Comparison of ENCODE assay signal across 1 cellular context in the genomic region with DNA sequence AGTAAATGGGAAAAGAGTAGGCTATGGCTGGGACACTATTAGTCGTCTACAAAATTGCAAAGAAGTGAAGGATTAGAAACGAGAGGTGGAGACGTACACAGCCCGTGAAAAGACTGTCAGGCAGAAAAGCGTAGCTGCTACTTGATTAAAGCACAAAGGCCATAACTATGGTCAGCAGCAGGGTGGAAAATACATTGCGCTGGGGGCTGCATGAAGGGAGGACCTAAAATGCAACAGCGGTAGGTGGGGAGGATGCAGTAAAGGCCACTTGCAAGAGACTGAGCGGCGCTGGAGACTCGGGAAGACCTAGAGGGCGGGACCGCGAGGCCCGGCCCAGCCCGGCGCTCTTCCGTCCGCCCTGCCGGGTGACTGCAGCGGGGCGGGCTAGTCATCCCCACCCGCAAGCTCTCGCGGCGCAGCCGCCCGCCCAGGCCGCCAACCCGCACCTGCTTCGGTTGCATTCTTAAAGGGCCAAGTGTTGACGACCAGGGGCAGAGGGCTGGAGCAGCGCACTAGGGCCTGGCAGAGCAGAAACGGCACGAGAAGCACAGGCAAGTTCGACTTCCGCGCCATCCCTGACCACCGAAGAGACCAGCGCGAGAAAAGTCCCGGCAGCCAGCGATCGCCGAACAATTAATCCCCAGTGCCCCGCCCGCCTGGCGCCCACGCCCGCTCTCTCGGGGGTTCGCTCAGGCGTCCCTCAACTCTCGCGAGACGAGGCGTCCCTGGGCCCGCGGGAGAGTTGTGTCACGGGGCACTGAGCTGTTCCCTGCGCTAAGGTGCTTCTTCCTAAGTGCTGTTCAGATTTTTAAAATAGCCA.
TF ChIP-seq lines count a peak whose summit lies in the region.

A gene (minus strand): TSS at position 635 of the 820 bp plus-strand sequence. CDS start 62 bp downstream, at position 573.

TF ChIP-seq in HepG2, 621 proteins besides CTCF, POLR2A, EP300 and RAD21 (continued from another document and continues in another):
- TF ChIP-seq, protein P1, sequence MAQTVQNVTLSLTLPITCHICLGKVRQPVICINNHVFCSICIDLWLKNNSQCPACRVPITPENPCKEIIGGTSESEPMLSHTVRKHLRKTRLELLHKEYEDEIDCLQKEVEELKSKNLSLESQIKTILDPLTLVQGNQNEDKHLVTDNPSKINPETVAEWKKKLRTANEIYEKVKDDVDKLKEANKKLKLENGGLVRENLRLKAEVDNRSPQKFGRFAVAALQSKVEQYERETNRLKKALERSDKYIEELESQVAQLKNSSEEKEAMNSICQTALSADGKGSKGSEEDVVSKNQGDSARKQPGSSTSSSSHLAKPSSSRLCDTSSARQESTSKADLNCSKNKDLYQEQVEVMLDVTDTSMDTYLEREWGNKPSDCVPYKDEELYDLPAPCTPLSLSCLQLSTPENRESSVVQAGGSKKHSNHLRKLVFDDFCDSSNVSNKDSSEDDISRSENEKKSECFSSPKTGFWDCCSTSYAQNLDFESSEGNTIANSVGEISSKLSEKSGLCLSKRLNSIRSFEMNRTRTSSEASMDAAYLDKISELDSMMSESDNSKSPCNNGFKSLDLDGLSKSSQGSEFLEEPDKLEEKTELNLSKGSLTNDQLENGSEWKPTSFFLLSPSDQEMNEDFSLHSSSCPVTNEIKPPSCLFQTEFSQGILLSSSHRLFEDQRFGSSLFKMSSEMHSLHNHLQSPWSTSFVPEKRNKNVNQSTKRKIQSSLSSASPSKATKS (CRISPR knock-in tag; IDR thresholded peaks at IDR 0.05): peak; percentile 74; the same call in 1 of the 2 replicates
- TF ChIP-seq MED13 (CRISPR knock-in tag; IDR thresholded peaks at IDR 0.05) (0 out of 2 replicates have a peak, but pooled peaks have one; percentile 47), PPARG (CRISPR knock-in tag; conservative IDR thresholded peaks at IDR 0.05) (no peak), ZNF709 (CRISPR knock-in tag; IDR thresholded peaks at IDR 0.05) (no peak), ZNF556 (CRISPR knock-in tag; IDR thresholded peaks at IDR 0.05; ENCODE audit: borderline replicate concordance) (peak; percentile 73; the same call in 1 of the 2 replicates), TAF15 (IDR thresholded peaks at IDR 0.05; ENCODE audit: low read depth, low read length, poor library complexity, severe bottlenecking) (no peak), SPEN (CRISPR knock-in tag; IDR thresholded peaks at IDR 0.05; ENCODE audit: low read depth) (peak; percentile 62), CREM (IDR thresholded peaks at IDR 0.05) (no peak), CREM (CRISPR knock-in tag; IDR thresholded peaks at IDR 0.05) (no peak), EZH2 (conservative IDR thresholded peaks at IDR 0.05; ENCODE audit: low read depth, low read length) (no peak), HIVEP1 (CRISPR knock-in tag; IDR thresholded peaks at IDR 0.05) (peak; percentile 63; the same call in 1 of the 2 replicates), ZNF510 (CRISPR knock-in tag; IDR thresholded peaks at IDR 0.05; ENCODE audit: low read depth) (peak; percentile 61; the same call in 1 of the 2 replicates), TSC22D2 (CRISPR knock-in tag; IDR thresholded peaks at IDR 0.05; ENCODE audit: borderline replicate concordance) (peak; percentile 40; the same call in 1 of the 2 replicates), MXI1 (IDR thresholded peaks at IDR 0.05; ENCODE audit: borderline replicate concordance, low read depth, low read length) (peak; percentile 99), ELF1 (CRISPR knock-in tag; IDR thresholded peaks at IDR 0.05) (peak; percentile 45; the same call in 1 of the 2 replicates), ARNT2 (CRISPR knock-in tag; IDR thresholded peaks at IDR 0.05; ENCODE audit: low read depth) (peak; percentile 77; the same call in 1 of the 2 replicates), ZNF878 (CRISPR knock-in tag; IDR thresholded peaks at IDR 0.05) (no peak), GATAD2A (CRISPR knock-in tag; IDR thresholded peaks at IDR 0.05) (no peak), ZNF780A (CRISPR knock-in tag; IDR thresholded peaks at IDR 0.05) (peak; percentile 65; the same call in 1 of the 2 replicates), DNMT3B (CRISPR knock-in tag; conservative IDR thresholded peaks at IDR 0.05) (0 out of 2 replicates have a peak, but pooled peaks have one; percentile 18), KMT2A (CRISPR knock-in tag; IDR thresholded peaks at IDR 0.05) (peak; percentile 53), ISX (CRISPR knock-in tag; conservative IDR thresholded peaks at IDR 0.05) (0 out of 2 replicates have a peak, but pooled peaks have one; percentile 25), MAZ (IDR thresholded peaks at IDR 0.05; ENCODE audit: borderline replicate concordance, low read depth, low read length) (peak; percentile 77; the same call in 1 of the 2 replicates), MAZ (CRISPR knock-in tag; IDR thresholded peaks at IDR 0.05; ENCODE audit: low read depth) (peak; percentile 76), ZNF263 (CRISPR knock-in tag; IDR thresholded peaks at IDR 0.05) (peak; percentile 79), ONECUT2 (CRISPR knock-in tag; IDR thresholded peaks at IDR 0.05) (0 out of 2 replicates have a peak, but pooled peaks have one; percentile 11), JDP2 (CRISPR knock-in tag; IDR thresholded peaks at IDR 0.05; ENCODE audit: borderline replicate concordance) (no peak), MED1 (CRISPR knock-in tag; IDR thresholded peaks at IDR 0.05) (peak; percentile 49; the same call in 1 of the 2 replicates), CBFB (CRISPR knock-in tag; IDR thresholded peaks at IDR 0.05) (no peak; the same call in 1 of the 2 replicates), GABPA (IDR thresholded peaks at IDR 0.05; ENCODE audit: low read depth, low read length) (no peak), GABPA (CRISPR knock-in tag; IDR thresholded peaks at IDR 0.05; ENCODE audit: low read depth) (no peak; the same call in none of the 2 replicates), ZNF12 (CRISPR knock-in tag; IDR thresholded peaks at IDR 0.05) (peak; percentile 43), PHF8 (CRISPR knock-in tag; IDR thresholded peaks at IDR 0.05) (peak; percentile 95), NFE2L1 (CRISPR knock-in tag; IDR thresholded peaks at IDR 0.05; ENCODE audit: borderline replicate concordance) (peak; percentile 83; the same call in 1 of the 2 replicates), ZNF746 (CRISPR knock-in tag; IDR thresholded peaks at IDR 0.05) (no peak; the same call in 1 of the 2 replicates)
- TF ChIP-seq, protein P2, sequence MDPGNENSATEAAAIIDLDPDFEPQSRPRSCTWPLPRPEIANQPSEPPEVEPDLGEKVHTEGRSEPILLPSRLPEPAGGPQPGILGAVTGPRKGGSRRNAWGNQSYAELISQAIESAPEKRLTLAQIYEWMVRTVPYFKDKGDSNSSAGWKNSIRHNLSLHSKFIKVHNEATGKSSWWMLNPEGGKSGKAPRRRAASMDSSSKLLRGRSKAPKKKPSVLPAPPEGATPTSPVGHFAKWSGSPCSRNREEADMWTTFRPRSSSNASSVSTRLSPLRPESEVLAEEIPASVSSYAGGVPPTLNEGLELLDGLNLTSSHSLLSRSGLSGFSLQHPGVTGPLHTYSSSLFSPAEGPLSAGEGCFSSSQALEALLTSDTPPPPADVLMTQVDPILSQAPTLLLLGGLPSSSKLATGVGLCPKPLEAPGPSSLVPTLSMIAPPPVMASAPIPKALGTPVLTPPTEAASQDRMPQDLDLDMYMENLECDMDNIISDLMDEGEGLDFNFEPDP (CRISPR knock-in tag; conservative IDR thresholded peaks at IDR 0.05): no peak
- TF ChIP-seq, protein P3, sequence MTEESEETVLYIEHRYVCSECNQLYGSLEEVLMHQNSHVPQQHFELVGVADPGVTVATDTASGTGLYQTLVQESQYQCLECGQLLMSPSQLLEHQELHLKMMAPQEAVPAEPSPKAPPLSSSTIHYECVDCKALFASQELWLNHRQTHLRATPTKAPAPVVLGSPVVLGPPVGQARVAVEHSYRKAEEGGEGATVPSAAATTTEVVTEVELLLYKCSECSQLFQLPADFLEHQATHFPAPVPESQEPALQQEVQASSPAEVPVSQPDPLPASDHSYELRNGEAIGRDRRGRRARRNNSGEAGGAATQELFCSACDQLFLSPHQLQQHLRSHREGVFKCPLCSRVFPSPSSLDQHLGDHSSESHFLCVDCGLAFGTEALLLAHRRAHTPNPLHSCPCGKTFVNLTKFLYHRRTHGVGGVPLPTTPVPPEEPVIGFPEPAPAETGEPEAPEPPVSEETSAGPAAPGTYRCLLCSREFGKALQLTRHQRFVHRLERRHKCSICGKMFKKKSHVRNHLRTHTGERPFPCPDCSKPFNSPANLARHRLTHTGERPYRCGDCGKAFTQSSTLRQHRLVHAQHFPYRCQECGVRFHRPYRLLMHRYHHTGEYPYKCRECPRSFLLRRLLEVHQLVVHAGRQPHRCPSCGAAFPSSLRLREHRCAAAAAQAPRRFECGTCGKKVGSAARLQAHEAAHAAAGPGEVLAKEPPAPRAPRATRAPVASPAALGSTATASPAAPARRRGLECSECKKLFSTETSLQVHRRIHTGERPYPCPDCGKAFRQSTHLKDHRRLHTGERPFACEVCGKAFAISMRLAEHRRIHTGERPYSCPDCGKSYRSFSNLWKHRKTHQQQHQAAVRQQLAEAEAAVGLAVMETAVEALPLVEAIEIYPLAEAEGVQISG (CRISPR knock-in tag; IDR thresholded peaks at IDR 0.05): peak; percentile 78; the same call in 1 of the 2 replicates
- TF ChIP-seq, protein P4, sequence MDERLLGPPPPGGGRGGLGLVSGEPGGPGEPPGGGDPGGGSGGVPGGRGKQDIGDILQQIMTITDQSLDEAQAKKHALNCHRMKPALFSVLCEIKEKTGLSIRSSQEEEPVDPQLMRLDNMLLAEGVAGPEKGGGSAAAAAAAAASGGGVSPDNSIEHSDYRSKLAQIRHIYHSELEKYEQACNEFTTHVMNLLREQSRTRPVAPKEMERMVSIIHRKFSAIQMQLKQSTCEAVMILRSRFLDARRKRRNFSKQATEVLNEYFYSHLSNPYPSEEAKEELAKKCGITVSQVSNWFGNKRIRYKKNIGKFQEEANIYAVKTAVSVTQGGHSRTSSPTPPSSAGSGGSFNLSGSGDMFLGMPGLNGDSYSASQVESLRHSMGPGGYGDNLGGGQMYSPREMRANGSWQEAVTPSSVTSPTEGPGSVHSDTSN (CRISPR knock-in tag; IDR thresholded peaks at IDR 0.05): no peak
- TF ChIP-seq, protein P5, sequence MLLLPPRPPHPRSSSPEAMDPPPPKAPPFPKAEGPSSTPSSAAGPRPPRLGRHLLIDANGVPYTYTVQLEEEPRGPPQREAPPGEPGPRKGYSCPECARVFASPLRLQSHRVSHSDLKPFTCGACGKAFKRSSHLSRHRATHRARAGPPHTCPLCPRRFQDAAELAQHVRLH (CRISPR knock-in tag; IDR thresholded peaks at IDR 0.05; ENCODE audit: borderline replicate concordance, low read depth): 0 out of 2 replicates have a peak, but pooled peaks have one; percentile 43
- TF ChIP-seq, protein P6, sequence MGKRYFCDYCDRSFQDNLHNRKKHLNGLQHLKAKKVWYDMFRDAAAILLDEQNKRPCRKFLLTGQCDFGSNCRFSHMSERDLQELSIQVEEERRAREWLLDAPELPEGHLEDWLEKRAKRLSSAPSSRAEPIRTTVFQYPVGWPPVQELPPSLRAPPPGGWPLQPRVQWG (CRISPR knock-in tag; IDR thresholded peaks at IDR 0.05; ENCODE audit: borderline replicate concordance, low read depth): no peak
- TF ChIP-seq, protein P7, sequence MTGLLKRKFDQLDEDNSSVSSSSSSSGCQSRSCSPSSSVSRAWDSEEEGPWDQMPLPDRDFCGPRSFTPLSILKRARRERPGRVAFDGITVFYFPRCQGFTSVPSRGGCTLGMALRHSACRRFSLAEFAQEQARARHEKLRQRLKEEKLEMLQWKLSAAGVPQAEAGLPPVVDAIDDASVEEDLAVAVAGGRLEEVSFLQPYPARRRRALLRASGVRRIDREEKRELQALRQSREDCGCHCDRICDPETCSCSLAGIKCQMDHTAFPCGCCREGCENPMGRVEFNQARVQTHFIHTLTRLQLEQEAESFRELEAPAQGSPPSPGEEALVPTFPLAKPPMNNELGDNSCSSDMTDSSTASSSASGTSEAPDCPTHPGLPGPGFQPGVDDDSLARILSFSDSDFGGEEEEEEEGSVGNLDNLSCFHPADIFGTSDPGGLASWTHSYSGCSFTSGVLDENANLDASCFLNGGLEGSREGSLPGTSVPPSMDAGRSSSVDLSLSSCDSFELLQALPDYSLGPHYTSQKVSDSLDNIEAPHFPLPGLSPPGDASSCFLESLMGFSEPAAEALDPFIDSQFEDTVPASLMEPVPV (CRISPR knock-in tag; IDR thresholded peaks at IDR 0.05): 0 out of 2 replicates have a peak, but pooled peaks have one; percentile 55
- TF ChIP-seq, protein P8, sequence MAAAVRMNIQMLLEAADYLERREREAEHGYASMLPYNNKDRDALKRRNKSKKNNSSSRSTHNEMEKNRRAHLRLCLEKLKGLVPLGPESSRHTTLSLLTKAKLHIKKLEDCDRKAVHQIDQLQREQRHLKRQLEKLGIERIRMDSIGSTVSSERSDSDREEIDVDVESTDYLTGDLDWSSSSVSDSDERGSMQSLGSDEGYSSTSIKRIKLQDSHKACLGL (CRISPR knock-in tag; IDR thresholded peaks at IDR 0.05): peak; percentile 59; the same call in 1 of the 2 replicates
- TF ChIP-seq, protein P9, sequence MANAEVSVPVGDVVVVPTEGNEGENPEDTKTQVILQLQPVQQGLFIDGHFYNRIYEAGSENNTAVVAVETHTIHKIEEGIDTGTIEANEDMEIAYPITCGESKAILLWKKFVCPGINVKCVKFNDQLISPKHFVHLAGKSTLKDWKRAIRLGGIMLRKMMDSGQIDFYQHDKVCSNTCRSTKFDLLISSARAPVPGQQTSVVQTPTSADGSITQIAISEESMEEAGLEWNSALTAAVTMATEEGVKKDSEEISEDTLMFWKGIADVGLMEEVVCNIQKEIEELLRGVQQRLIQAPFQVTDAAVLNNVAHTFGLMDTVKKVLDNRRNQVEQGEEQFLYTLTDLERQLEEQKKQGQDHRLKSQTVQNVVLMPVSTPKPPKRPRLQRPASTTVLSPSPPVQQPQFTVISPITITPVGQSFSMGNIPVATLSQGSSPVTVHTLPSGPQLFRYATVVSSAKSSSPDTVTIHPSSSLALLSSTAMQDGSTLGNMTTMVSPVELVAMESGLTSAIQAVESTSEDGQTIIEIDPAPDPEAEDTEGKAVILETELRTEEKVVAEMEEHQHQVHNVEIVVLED (CRISPR knock-in tag; IDR thresholded peaks at IDR 0.05; ENCODE audit: borderline replicate concordance): peak; percentile 80; the same call in 1 of the 2 replicates
- TF ChIP-seq, protein P10, sequence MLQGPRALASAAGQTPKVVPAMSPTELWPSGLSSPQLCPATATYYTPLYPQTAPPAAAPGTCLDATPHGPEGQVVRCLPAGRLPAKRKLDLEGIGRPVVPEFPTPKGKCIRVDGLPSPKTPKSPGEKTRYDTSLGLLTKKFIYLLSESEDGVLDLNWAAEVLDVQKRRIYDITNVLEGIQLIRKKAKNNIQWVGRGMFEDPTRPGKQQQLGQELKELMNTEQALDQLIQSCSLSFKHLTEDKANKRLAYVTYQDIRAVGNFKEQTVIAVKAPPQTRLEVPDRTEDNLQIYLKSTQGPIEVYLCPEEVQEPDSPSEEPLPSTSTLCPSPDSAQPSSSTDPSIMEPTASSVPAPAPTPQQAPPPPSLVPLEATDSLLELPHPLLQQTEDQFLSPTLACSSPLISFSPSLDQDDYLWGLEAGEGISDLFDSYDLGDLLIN (CRISPR knock-in tag; IDR thresholded peaks at IDR 0.05; ENCODE audit: borderline replicate concordance): no peak
- TF ChIP-seq, protein P11, sequence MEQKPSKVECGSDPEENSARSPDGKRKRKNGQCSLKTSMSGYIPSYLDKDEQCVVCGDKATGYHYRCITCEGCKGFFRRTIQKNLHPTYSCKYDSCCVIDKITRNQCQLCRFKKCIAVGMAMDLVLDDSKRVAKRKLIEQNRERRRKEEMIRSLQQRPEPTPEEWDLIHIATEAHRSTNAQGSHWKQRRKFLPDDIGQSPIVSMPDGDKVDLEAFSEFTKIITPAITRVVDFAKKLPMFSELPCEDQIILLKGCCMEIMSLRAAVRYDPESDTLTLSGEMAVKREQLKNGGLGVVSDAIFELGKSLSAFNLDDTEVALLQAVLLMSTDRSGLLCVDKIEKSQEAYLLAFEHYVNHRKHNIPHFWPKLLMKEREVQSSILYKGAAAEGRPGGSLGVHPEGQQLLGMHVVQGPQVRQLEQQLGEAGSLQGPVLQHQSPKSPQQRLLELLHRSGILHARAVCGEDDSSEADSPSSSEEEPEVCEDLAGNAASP (CRISPR knock-in tag; IDR thresholded peaks at IDR 0.05; ENCODE audit: borderline replicate concordance): peak; percentile 32; the same call in 1 of the 2 replicates
